26 cellular contexts compared by ENCODE assay signal in the genomic region with DNA sequence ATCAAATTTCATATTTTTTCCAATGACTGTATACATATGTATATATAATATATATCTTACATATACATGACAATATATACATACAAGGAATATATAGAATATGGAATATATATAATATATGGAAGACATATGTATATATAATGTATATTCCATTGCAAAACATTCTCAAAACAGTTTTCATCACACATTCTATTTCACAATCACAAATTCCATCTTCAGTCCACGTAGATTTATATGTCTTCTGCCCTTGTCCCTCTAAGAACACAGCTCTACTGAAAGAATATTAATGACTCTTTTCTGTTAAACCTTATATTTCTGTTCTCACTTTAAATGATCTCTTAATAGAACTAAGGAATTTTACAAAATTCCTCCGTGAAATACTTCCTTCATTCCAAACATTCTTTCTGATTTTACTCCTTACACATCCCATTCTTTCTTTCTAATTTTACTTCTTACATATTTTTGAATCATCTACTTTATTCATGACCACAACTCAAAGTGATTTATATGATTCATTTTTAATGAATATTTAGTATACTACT.
A peak's percentile ranks its signal among the peaks of the same experiment; 100 is the strongest.
DNase-seq lines count a peak whose midpoint lies in the region; ATAC-seq and TF ChIP-seq lines count a peak whose summit lies in the region.
"Had no signal": no experiment of that assay in that cellular context is flagged by ENCODE, and none has a peak within 500 bp of the region (broad histone marks: within the 10 kb centered on the region; RNA-seq: fewer than 3 reads in every experiment).

No MANE protein-coding gene starts in this region.

- no peak overlapping the region for H3K14ac ChIP-seq in H9 (ENCODE audit: insufficient read depth, low read length)

- H3K56ac ChIP-seq in H9 (ENCODE audit: insufficient read length, low read depth, low read length): no peak overlapping the region

- no peak overlapping the region for H3K23ac ChIP-seq in H9 (ENCODE audit: insufficient read length, low read depth, low read length)

- no peak overlapping the region for H3K4ac ChIP-seq in H9 (ENCODE audit: low read depth, low read length)

- no peak overlapping the region for H2BK12ac ChIP-seq in H9 (ENCODE audit: insufficient read length, low read depth, low read length)

- WGBS in H9 (ENCODE audit: extremely low coverage, insufficient read length, low lambda C conversion rate): no CpG with 5 or more reads among the region's 2 CpGs
- WGBS in heart right ventricle, 2 donors: 60 to 61% methylated on average over 2 of the region's 2 CpGs

- no peak overlapping the region for H3T11ph ChIP-seq in H9 (ENCODE audit: low read length)

- no peaks in the 10 kb centered on the region for H3K27me3 Mint-ChIP-seq in H9 (ENCODE audit: low read depth)
- H3K27me3 Mint-ChIP-seq in osteocyte (ENCODE audit: unreplicated experiment): no peaks in the 10 kb centered on the region
- no peaks in the 10 kb centered on the region for H3K27me3 Mint-ChIP-seq in activated T-cell treated with anti-CD3 and anti-CD28 coated beads, Interleukin-2, amount 50 U/mL, for 24 hours
- H3K27me3 Mint-ChIP-seq: activated naive CD8-positive, alpha-beta T cell; memory B cell; naive B cell; stimulated activated memory B cell treated with anti-CD40 and anti-IgM and Interleukin-4, amounts not matched to agents 10 μg/mL and 1 μg/mL and 100 μg/mL, for 72 hours had no signal

- H3K4me3 ChIP-seq in SJCRH30 (no peak overlapping the region), fibroblast of villous mesenchyme (ENCODE audit: low read depth, low read length) (no peak overlapping the region), heart right ventricle (no peak overlapping the region)
- H3K4me3 ChIP-seq: body of pancreas, gastroesophageal sphincter, spleen had no signal

- no peak for TF ChIP-seq CTCF in H9 (conservative IDR thresholded peaks at IDR 0.05)
- TF ChIP-seq CTCF in fibroblast of villous mesenchyme (IDR thresholded peaks at IDR 0.05; ENCODE audit: insufficient read depth, low read depth, low read length): no peak
- no peak for TF ChIP-seq CTCF in osteocyte (IDR thresholded peaks at IDR 0.05)
- TF ChIP-seq CTCF in heart right ventricle (IDR thresholded peaks at IDR 0.05): no peak

- H3K36me3 ChIP-seq in SJCRH30 (no peaks in the 10 kb centered on the region), heart right ventricle (no peaks in the 10 kb centered on the region)
- H3K36me3 ChIP-seq: gastroesophageal sphincter, spleen had no signal

- H4K91ac ChIP-seq in H9 (ENCODE audit: insufficient read length, low read depth, low read length): no peak overlapping the region

- H3K9ac ChIP-seq in H9 (ENCODE audit: extremely low read depth, insufficient read length, low read length): no peak overlapping the region

- H2BK120ac ChIP-seq in H9 (ENCODE audit: low read depth, low read length, poor library complexity, severe bottlenecking): no peak overlapping the region

- no peaks in the 10 kb centered on the region for H4K20me1 ChIP-seq in H9 (ENCODE audit: control insufficient read depth, insufficient read depth, insufficient read length)

- H2AFZ ChIP-seq in H9 (ENCODE audit: low read length): no peak overlapping the region

- H3K36me3 Mint-ChIP-seq in H9 (ENCODE audit: insufficient read depth in 1 of 3, low read depth in 3 of 3): no peaks in the 10 kb centered on the region
- H3K36me3 Mint-ChIP-seq in osteocyte (ENCODE audit: unreplicated experiment): no peaks in the 10 kb centered on the region
- no peaks in the 10 kb centered on the region for H3K36me3 Mint-ChIP-seq in activated T-cell treated with anti-CD3 and anti-CD28 coated beads, Interleukin-2, amount 50 U/mL, for 24 hours (ENCODE audit: low read depth)
- H3K36me3 Mint-ChIP-seq: activated naive CD8-positive, alpha-beta T cell; memory B cell; naive B cell; stimulated activated memory B cell treated with anti-CD40 and anti-IgM and Interleukin-4, amounts not matched to agents 10 μg/mL and 1 μg/mL and 100 μg/mL, for 72 hours had no signal

- H2BK5ac ChIP-seq in H9 (ENCODE audit: insufficient read length, low read length): no peak overlapping the region

- no peaks in the 10 kb centered on the region for H3K23me2 ChIP-seq in H9 (ENCODE audit: insufficient read length, low read depth, low read length, poor library complexity, severe bottlenecking)

- H3K4me2 ChIP-seq in H9 (ENCODE audit: insufficient read depth, insufficient read length, low read length): no peak overlapping the region

- intact Hi-C loops in heart right ventricle (cut with DNase I): no loop called here

- no peak overlapping the region for H3K4me3 Mint-ChIP-seq in H9
- no peak overlapping the region for H3K4me3 Mint-ChIP-seq in osteocyte (ENCODE audit: unreplicated experiment)
- H3K4me3 Mint-ChIP-seq in activated T-cell treated with anti-CD3 and anti-CD28 coated beads, Interleukin-2, amount 50 U/mL, for 24 hours: no peak overlapping the region
- H3K4me3 Mint-ChIP-seq: activated naive CD8-positive, alpha-beta T cell; memory B cell; naive B cell; stimulated activated memory B cell treated with anti-CD40 and anti-IgM and Interleukin-4, amounts not matched to agents 10 μg/mL and 1 μg/mL and 100 μg/mL, for 72 hours had no signal

- H3K79me2 ChIP-seq in H9 (ENCODE audit: insufficient read depth, low read length): no peaks in the 10 kb centered on the region

- peak overlapping the region in 2 of 3 experiments; percentile 24 to 38; a peak in 3 of 7 replicates for H3K27ac Mint-ChIP-seq in H9
- peak overlapping the region; percentile 62 for H3K27ac Mint-ChIP-seq in osteocyte (ENCODE audit: unreplicated experiment)
- no peak overlapping the region for H3K27ac Mint-ChIP-seq in activated T-cell treated with anti-CD3 and anti-CD28 coated beads, Interleukin-2, amount 50 U/mL, for 24 hours
- H3K27ac Mint-ChIP-seq: activated naive CD8-positive, alpha-beta T cell; activated T-helper 2 cell treated with anti-CD3 and anti-CD28 coated beads, Interferon-gamma antibody, Interleukin-2, Interleukin-4, amounts not matched to agents 10 μg/mL and 5 μg/mL and 100 μg/mL, durations not matched to agents 14 hours and 24 hours and 36 hours; memory B cell; naive B cell; stimulated activated memory B cell treated with anti-CD40 and anti-IgM and Interleukin-4, amounts not matched to agents 10 μg/mL and 1 μg/mL and 100 μg/mL, for 72 hours had no signal

- peaks cover 7 to 18% of the 10 kb centered on the region in 2 experiments for H3K4me1 Mint-ChIP-seq in H9
- H3K4me1 Mint-ChIP-seq in osteocyte (ENCODE audit: unreplicated experiment): peaks cover 19% of the 10 kb centered on the region
- no peaks in the 10 kb centered on the region for H3K4me1 Mint-ChIP-seq in activated T-cell treated with anti-CD3 and anti-CD28 coated beads, Interleukin-2, amount 50 U/mL, for 24 hours (ENCODE audit: low read depth)
- H3K4me1 Mint-ChIP-seq: memory B cell; naive B cell; stimulated activated memory B cell treated with anti-CD40 and anti-IgM and Interleukin-4, amounts not matched to agents 10 μg/mL and 1 μg/mL and 100 μg/mL, for 72 hours had no signal

- H3K9me3 ChIP-seq in H9 (ENCODE audit: control insufficient read depth, low read depth, low read length) (no peaks in the 10 kb centered on the region), SJCRH30 (replicated peaks) (no peaks in the 10 kb centered on the region), heart right ventricle (no peaks in the 10 kb centered on the region)
- H3K9me3 ChIP-seq: body of pancreas, gastroesophageal sphincter, spleen had no signal

- no peak overlapping the region for H2BK20ac ChIP-seq in H9 (ENCODE audit: low read depth, low read length, poor library complexity, severe bottlenecking)

- DNase-seq in H9: no peak
- no peak for DNase-seq in SJCRH30
- peak; percentile 39 for DNase-seq in fibroblast of villous mesenchyme (ENCODE audit: low read depth)
- DNase-seq in osteocyte (ENCODE audit: extremely low spot score, unreplicated experiment): no peak
- no peak for DNase-seq in SHP77 (lab: John Stamatoyannopoulos, UW)
- no peak for DNase-seq in heart right ventricle
- no peak for DNase-seq in activated T-cell treated with anti-CD3 and anti-CD28 coated beads, Interleukin-2, amount 50 U/mL, for 24 hours
- DNase-seq: activated CD4-positive, alpha-beta T cell treated with anti-CD3 and anti-CD28 coated beads, Interleukin-2, amount 50 U/mL, for 4 hours; activated CD4-positive, CD25-positive, alpha-beta regulatory T cell; activated CD8-positive, alpha-beta memory T cell treated with anti-CD3 and anti-CD28 coated beads, Interleukin-2, amount 50 U/mL, for 4 hours; body of pancreas; effector CD8-positive, alpha-beta T cell; left colon; naive B cell; NCI-H1105 treated with DMSO at 0.1 percent for 48 hours; NCI-H2081 treated with DMSO at 0.1 percent for 48 hours; NCI-H446 treated with DMSO at 0.1 percent for 48 hours; OCI-M1; spleen; stimulated activated CD4-positive, alpha-beta T cell treated with anti-CD3 and anti-CD28 coated beads, Interleukin-4, amount 100 ng/mL, for 1 hour had no signal

- H4K8ac ChIP-seq in H9 (replicated peaks; ENCODE audit: insufficient read length, low read depth, low read length): no peak overlapping the region

- no peak for ATAC-seq in heart right ventricle
- ATAC-seq: body of pancreas; gastroesophageal sphincter; left colon; stimulated activated memory B cell treated with anti-CD40 and anti-IgM and Interleukin-4, amounts not matched to agents 10 μg/mL and 1 μg/mL and 100 μg/mL, for 72 hours had no signal

- H3K27me3 ChIP-seq in H9 (ENCODE audit: insufficient read depth, low read length): no peaks in the 10 kb centered on the region
- no peaks in the 10 kb centered on the region for H3K27me3 ChIP-seq in SJCRH30
- H3K27me3 ChIP-seq in heart right ventricle: no peaks in the 10 kb centered on the region
- H3K27me3 ChIP-seq: body of pancreas, gastroesophageal sphincter, spleen had no signal

- H3K27ac ChIP-seq in H9 (ENCODE audit: insufficient read length, low read depth, low read length) (no peak overlapping the region), SJCRH30 (peak overlapping the region; percentile 22; the same call in 1 of the 2 replicates), heart right ventricle (no peak overlapping the region)
- H3K27ac ChIP-seq: body of pancreas, C4-2B, gastroesophageal sphincter, spleen had no signal

- H4K5ac ChIP-seq in H9 (ENCODE audit: insufficient read length, low read depth, low read length): no peak overlapping the region

- H3K4me1 ChIP-seq in H9 (ENCODE audit: insufficient read depth, low read length) (no peaks in the 10 kb centered on the region; the same call in 1 of the 2 replicates), SJCRH30 (peaks cover 18% of the 10 kb centered on the region), heart right ventricle (no peaks in the 10 kb centered on the region)
- H3K4me1 ChIP-seq: body of pancreas, gastroesophageal sphincter, spleen had no signal

- no peak overlapping the region for H3K18ac ChIP-seq in H9 (ENCODE audit: insufficient read length, low read depth, low read length)

- H2BK15ac ChIP-seq in H9 (ENCODE audit: low read depth, low read length): no peak overlapping the region

- no peaks in the 10 kb centered on the region for H3K79me1 ChIP-seq in H9 (ENCODE audit: insufficient read depth, low read depth, low read length, poor library complexity, severe bottlenecking)

- H2AK5ac ChIP-seq in H9 (ENCODE audit: insufficient read length, low read length): no peak overlapping the region

- H3K9me3 Mint-ChIP-seq in H9: no peaks in the 10 kb centered on the region
- H3K9me3 Mint-ChIP-seq in osteocyte (ENCODE audit: unreplicated experiment): no peaks in the 10 kb centered on the region
- H3K9me3 Mint-ChIP-seq in activated T-cell treated with anti-CD3 and anti-CD28 coated beads, Interleukin-2, amount 50 U/mL, for 24 hours: peaks cover 4% of the 10 kb centered on the region
- H3K9me3 Mint-ChIP-seq: activated T-helper 2 cell treated with anti-CD3 and anti-CD28 coated beads, Interferon-gamma antibody, Interleukin-2, Interleukin-4, amounts not matched to agents 10 μg/mL and 5 μg/mL and 100 μg/mL, durations not matched to agents 14 hours and 24 hours and 36 hours; memory B cell; stimulated activated memory B cell treated with anti-CD40 and anti-IgM and Interleukin-4, amounts not matched to agents 10 μg/mL and 1 μg/mL and 100 μg/mL, for 72 hours had no signal
